30 cellular contexts compared by ENCODE assay signal in the genomic region with DNA sequence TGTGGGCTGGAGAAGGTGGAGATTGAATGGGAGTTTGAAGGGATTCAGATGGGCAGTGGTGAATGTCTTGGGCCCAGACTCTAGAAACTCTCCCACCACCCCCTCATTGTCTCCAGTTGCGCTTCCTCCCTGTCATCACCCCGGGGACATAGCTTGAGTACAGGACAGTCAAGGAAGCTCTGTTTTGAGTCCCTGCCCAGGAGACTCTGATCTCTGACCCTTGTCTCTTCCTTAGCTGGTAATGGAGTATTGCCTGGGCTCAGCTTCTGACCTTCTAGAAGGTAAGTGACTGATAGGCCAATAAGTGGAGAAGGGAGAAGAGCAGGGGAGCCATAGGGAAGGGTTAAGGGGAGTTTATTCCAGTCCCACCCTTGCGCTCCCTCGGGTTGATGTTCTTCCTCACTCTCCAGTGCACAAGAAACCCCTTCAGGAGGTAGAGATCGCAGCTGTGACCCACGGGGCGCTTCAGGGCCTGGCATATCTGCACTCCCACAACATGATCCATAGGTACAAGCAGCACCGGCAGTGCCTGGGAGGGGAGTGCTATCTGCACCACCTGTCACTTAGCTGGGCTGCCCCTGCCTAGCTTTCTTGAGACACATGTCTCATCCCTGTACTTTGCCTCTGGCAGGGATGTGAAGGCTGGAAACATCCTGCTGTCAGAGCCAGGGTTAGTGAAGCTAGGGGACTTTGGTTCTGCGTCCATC. TPM values are rescaled to one million over a fixed set of nuclear protein-coding genes. Genes with fewer than 3 reads are reported as not detected.
DNase-seq lines count a peak whose midpoint lies in the region; ATAC-seq and TF ChIP-seq lines count a peak whose summit lies in the region.
"Had no signal": no experiment of that assay in that cellular context is flagged by ENCODE, and none has a peak within 500 bp of the region (broad histone marks: within the 10 kb centered on the region; RNA-seq: fewer than 3 reads in every experiment).

No MANE protein-coding gene starts in this region.

- intact Hi-C loops in lower lobe of right lung (cut with DNase I) = no loop called here
- intact Hi-C loops in head of caudate nucleus (cut with DNase I) = no loop called here
- intact Hi-C loops in prostate gland (cut with DNase I) = no loop called here

- H3K36me3 Mint-ChIP-seq in activated naive CD8-positive, alpha-beta T cell = peaks cover 5% of the 10 kb centered on the region
- peaks cover 33% of the 10 kb centered on the region for H3K36me3 Mint-ChIP-seq in activated naive CD8-positive, alpha-beta T cell treated with anti-CD3 and anti-CD28 coated beads, Interleukin-2, amount 50 U/mL, for 24 hours (ENCODE audit: low read depth)

- TF ChIP-seq CTCF in Peyer's patch (IDR thresholded peaks at IDR 0.05) = no peak
- TF ChIP-seq CTCF in lower lobe of right lung (IDR thresholded peaks at IDR 0.05) = no peak
- TF ChIP-seq CTCF in prostate gland (IDR thresholded peaks at IDR 0.05) = no peak

- H3K4me1 Mint-ChIP-seq in activated naive CD8-positive, alpha-beta T cell (ENCODE audit: low read depth) = peaks cover 25% of the 10 kb centered on the region
- peaks cover 25% of the 10 kb centered on the region for H3K4me1 Mint-ChIP-seq in activated naive CD8-positive, alpha-beta T cell treated with anti-CD3 and anti-CD28 coated beads, Interleukin-2, amount 50 U/mL, for 24 hours

- ATAC-seq in activated naive CD8-positive, alpha-beta T cell treated with anti-CD3 and anti-CD28 coated beads, Interleukin-2, amount 50 U/mL, for 24 hours = no peak
- no peak for ATAC-seq in lower lobe of right lung
- ATAC-seq: activated CD8-positive, alpha-beta T cell treated with anti-CD3 and anti-CD28 coated beads for 36 hours; activated naive CD4-positive, alpha-beta T cell treated with anti-CD3 and anti-CD28 coated beads, Interleukin-2, amount 50 U/mL, for 72 hours; foreskin keratinocyte; HCT116; natural killer cell treated with Interleukin-12 subunit alpha and Interleukin-12 subunit beta and Interleukin-15 and Interleukin-18, amount 100 ng/mL, for 72 hours had no signal

- H3K9me3 ChIP-seq in Peyer's patch = no peaks in the 10 kb centered on the region
- H3K9me3 ChIP-seq in lower lobe of right lung = no peaks in the 10 kb centered on the region
- no peaks in the 10 kb centered on the region for H3K9me3 ChIP-seq in stomach smooth muscle (ENCODE audit: control insufficient read depth in 2 of 2, low read length in 2 of 2)
- no peaks in the 10 kb centered on the region for H3K9me3 ChIP-seq in prostate gland
- H3K9me3 ChIP-seq: colonic mucosa, esophagus squamous epithelium had no signal

- no peaks in the 10 kb centered on the region for H3K9me3 Mint-ChIP-seq in activated naive CD8-positive, alpha-beta T cell (ENCODE audit: low read depth)
- H3K9me3 Mint-ChIP-seq in activated naive CD8-positive, alpha-beta T cell treated with anti-CD3 and anti-CD28 coated beads, Interleukin-2, amount 50 U/mL, for 24 hours = no peaks in the 10 kb centered on the region
- H3K9me3 Mint-ChIP-seq: activated CD8-positive, alpha-beta T cell treated with anti-CD3 and anti-CD28 coated beads for 36 hours; activated naive CD4-positive, alpha-beta T cell treated with anti-CD3 and anti-CD28 coated beads, Interleukin-2, amount 50 U/mL, for 72 hours; activated T-helper 2 cell treated with anti-CD3 and anti-CD28 coated beads, Interferon-gamma antibody, Interleukin-2, Interleukin-4, amounts not matched to agents 10 μg/mL and 5 μg/mL and 100 μg/mL, durations not matched to agents 14 hours and 24 hours and 36 hours; CD4-positive, CD25-positive, alpha-beta regulatory T cell; natural killer cell treated with Interleukin-12 subunit alpha and Interleukin-12 subunit beta and Interleukin-15 and Interleukin-18, amount 100 ng/mL, for 72 hours had no signal

- DNase-seq in activated naive CD8-positive, alpha-beta T cell treated with anti-CD3 and anti-CD28 coated beads, Interleukin-2, amount 50 U/mL, for 24 hours = no peak
- peak in 1 of 3 donors; percentile 62 for DNase-seq in Peyer's patch
- DNase-seq in lower lobe of right lung = peak; percentile 32
- DNase-seq in head of caudate nucleus = no peak
- no peak for DNase-seq in prostate gland (ENCODE audit: low spot score)
- DNase-seq in stimulated activated CD4-positive, alpha-beta T cell treated with anti-CD3 and anti-CD28 coated beads, Interleukin-4, amount 100 ng/mL, for 1 hour = no peak
- DNase-seq: activated CD4-positive, alpha-beta T cell treated with anti-CD3 and anti-CD28 coated beads for 1 hour; activated CD8-positive, alpha-beta memory T cell treated with anti-CD3 and anti-CD28 coated beads, Interleukin-2, amount 50 U/mL, for 48 hours; activated CD8-positive, alpha-beta T cell treated with anti-CD3 and anti-CD28 coated beads for 36 hours; Calu3; CD4-positive, CD25-positive, alpha-beta regulatory T cell; colonic mucosa; DMS79 treated with DMSO at 0.1 percent for 48 hours; esophagus squamous epithelium; foreskin keratinocyte; GDM1; Karpas-422; NCI-H1417; NCI-H2029; NCI-H510A treated with DMSO at 0.1 percent for 48 hours; RPMI8226; T-helper 2 cell had no signal

- TF ChIP-seq POLR2A in Peyer's patch (IDR thresholded peaks at IDR 0.05) (no peak), prostate gland (IDR thresholded peaks at IDR 0.05) (no peak)

- H3K4me3 Mint-ChIP-seq in activated naive CD8-positive, alpha-beta T cell = no peak overlapping the region
- no peak overlapping the region for H3K4me3 Mint-ChIP-seq in activated naive CD8-positive, alpha-beta T cell treated with anti-CD3 and anti-CD28 coated beads, Interleukin-2, amount 50 U/mL, for 24 hours
- H3K4me3 Mint-ChIP-seq: activated CD8-positive, alpha-beta T cell treated with anti-CD3 and anti-CD28 coated beads for 36 hours; natural killer cell treated with Interleukin-12 subunit alpha and Interleukin-12 subunit beta and Interleukin-15 and Interleukin-18, amount 100 ng/mL, for 72 hours had no signal

- peak overlapping the region in 3 of 4 donors; percentile 2 to 63 (median 62) for H3K27ac ChIP-seq in Peyer's patch
- H3K27ac ChIP-seq in lower lobe of right lung = peak overlapping the region; percentile 91
- peak overlapping the region; percentile 11 for H3K27ac ChIP-seq in stomach smooth muscle (ENCODE audit: low read length)
- H3K27ac ChIP-seq in prostate gland = no peak overlapping the region
- H3K27ac ChIP-seq: colonic mucosa, foreskin keratinocyte, hepatocyte had no signal

- no peak overlapping the region for H3K9ac ChIP-seq in stomach smooth muscle (ENCODE audit: low read length in 2 of 2)

- H3K36me3 ChIP-seq in Peyer's patch (peaks cover 0 to 62% (median 0%) of the 10 kb centered on the region in 3 donors), lower lobe of right lung (peaks cover 65% of the 10 kb centered on the region), stomach smooth muscle (ENCODE audit: control insufficient read depth in 2 of 2, insufficient read depth in 2 of 2, low read length in 2 of 2) (peaks cover 54 to 56% of the 10 kb centered on the region in 2 donors), prostate gland (peaks cover 14 to 38% of the 10 kb centered on the region in 2 donors)

- H3K4me1 ChIP-seq in Peyer's patch (peaks cover 0 to 32% (median 12%) of the 10 kb centered on the region in 4 donors), lower lobe of right lung (peaks cover 28% of the 10 kb centered on the region), stomach smooth muscle (ENCODE audit: control insufficient read depth, insufficient read depth, low read length) (peaks cover 31% of the 10 kb centered on the region), prostate gland (replicated peaks) (peaks cover 13% of the 10 kb centered on the region)

- no peaks in the 10 kb centered on the region for H3K27me3 Mint-ChIP-seq in activated naive CD8-positive, alpha-beta T cell
- H3K27me3 Mint-ChIP-seq in activated naive CD8-positive, alpha-beta T cell treated with anti-CD3 and anti-CD28 coated beads, Interleukin-2, amount 50 U/mL, for 24 hours = no peaks in the 10 kb centered on the region
- H3K27me3 Mint-ChIP-seq: activated CD8-positive, alpha-beta T cell treated with anti-CD3 and anti-CD28 coated beads for 36 hours; CD4-positive, CD25-positive, alpha-beta regulatory T cell; natural killer cell treated with Interleukin-12 subunit alpha and Interleukin-12 subunit beta and Interleukin-15 and Interleukin-18, amount 100 ng/mL, for 72 hours had no signal

- H3K4me3 ChIP-seq in Peyer's patch (no peak overlapping the region), lower lobe of right lung (no peak overlapping the region), stomach smooth muscle (ENCODE audit: low read length in 2 of 2) (no peak overlapping the region), prostate gland (no peak overlapping the region)
- H3K4me3 ChIP-seq: colonic mucosa, esophagus squamous epithelium, hepatocyte, skin epidermis had no signal

- H3K27me3 ChIP-seq in Peyer's patch = no peaks in the 10 kb centered on the region
- H3K27me3 ChIP-seq in lower lobe of right lung (ENCODE audit: low read depth) = no peaks in the 10 kb centered on the region
- no peaks in the 10 kb centered on the region for H3K27me3 ChIP-seq in stomach smooth muscle (ENCODE audit: control insufficient read depth in 1 of 2, insufficient read depth in 2 of 2, low read length in 2 of 2)
- no peaks in the 10 kb centered on the region for H3K27me3 ChIP-seq in prostate gland (replicated peaks; ENCODE audit: insufficient read depth)
- H3K27me3 ChIP-seq: colonic mucosa, esophagus squamous epithelium, foreskin keratinocyte, hepatocyte had no signal

- WGBS in prostate gland = 95% methylated on average over 9 of the region's 9 CpGs

- peak overlapping the region; percentile 34 for H3K27ac Mint-ChIP-seq in activated naive CD8-positive, alpha-beta T cell
- no peak overlapping the region for H3K27ac Mint-ChIP-seq in activated naive CD8-positive, alpha-beta T cell treated with anti-CD3 and anti-CD28 coated beads, Interleukin-2, amount 50 U/mL, for 24 hours
- H3K27ac Mint-ChIP-seq: activated CD8-positive, alpha-beta T cell treated with anti-CD3 and anti-CD28 coated beads for 36 hours; activated naive CD4-positive, alpha-beta T cell treated with anti-CD3 and anti-CD28 coated beads, Interleukin-2, amount 50 U/mL, for 72 hours; activated T-helper 2 cell treated with anti-CD3 and anti-CD28 coated beads, Interferon-gamma antibody, Interleukin-2, Interleukin-4, amounts not matched to agents 10 μg/mL and 5 μg/mL and 100 μg/mL, durations not matched to agents 14 hours and 24 hours and 36 hours had no signal

RNA-seq across cellular contexts. Expression of gene TAOK2, which starts 5.0 kb away (rescaled TPM):
- 100 to 1,000 TPM in 1 of 4 donors, 10 to 100 TPM in 3; 78.1 to 123 (median 90.9) TPM for total RNA-seq in Peyer's patch
- total RNA-seq in lower lobe of right lung = 66.2 TPM
- total RNA-seq in prostate gland = 10 to 100 TPM; 43.8 to 97.4 TPM

RNA-seq across cellular contexts. Expression of gene HIRIP3, which starts 16.7 kb away (rescaled TPM):
- total RNA-seq in Peyer's patch (10 to 100 TPM in 3 of 4 donors, 1 to 10 TPM in 1; 5.8 to 15.1 (median 13.1) TPM), lower lobe of right lung (22.1 TPM), prostate gland (10 to 100 TPM; 10.8 to 22.4 TPM)

RNA-seq across cellular contexts. Expression of gene TMEM219, which starts 16.8 kb away (rescaled TPM):
- total RNA-seq in Peyer's patch = 100 to 1,000 TPM; 103 to 201 (median 170) TPM
- 148 TPM for total RNA-seq in lower lobe of right lung
- total RNA-seq in prostate gland = 100 to 1,000 TPM; 188 to 218 TPM

RNA-seq across cellular contexts. Expression of gene INO80E, which starts 17.3 kb away (rescaled TPM):
- total RNA-seq in Peyer's patch (10 to 100 TPM; 46.6 to 85.8 (median 75.9) TPM), lower lobe of right lung (58.4 TPM), prostate gland (100 to 1,000 TPM in 1 of 2 donors, 10 to 100 TPM in 1; 51.8 to 113 TPM)

RNA-seq across cellular contexts. Expression of gene DOC2A, which starts 32.1 kb away (rescaled TPM):
- total RNA-seq in Peyer's patch = 1 to 10 TPM in 3 of 4 donors, not detected in 1; 2.5 to 4.9 (median 2.9) TPM
- total RNA-seq in lower lobe of right lung = 6.4 TPM
- 1 to 10 TPM; 3.0 to 6.4 TPM for total RNA-seq in prostate gland
- total RNA-seq: CD4-positive, CD25-positive, alpha-beta regulatory T cell; natural killer cell treated with Interleukin-12 subunit alpha and Interleukin-12 subunit beta and Interleukin-15 and Interleukin-18, amount 100 ng/mL, for 72 hours had no signal

Comparison
In these comparisons a context has a peak if more than half of its experiments do, and no peak if none do; other contexts are left out.
1. H3K27ac ChIP-seq: peak in Peyer's patch (3 of 4), lower lobe of right lung (single experiment) and stomach smooth muscle (single experiment); none in prostate gland (0 of 2).